Comparison of ENCODE assay signal across 8 cellular contexts in genomic region chr2:132670104-132670960, GRCh38. TPM values are rescaled to one million over a fixed set of nuclear protein-coding genes. Genes with fewer than 3 reads are reported as not detected.
DNase-seq lines count a peak whose midpoint lies in the region; ATAC-seq, FAIRE-seq and TF ChIP-seq lines count a peak whose summit lies in the region.

Gene LYPD1 (minus strand): TSS chr2:132670205. CDS start chr2:132669932, 273 bp downstream.

- H3K4me1 ChIP-seq in muscle layer of duodenum (ENCODE audit: control insufficient read depth in 1 of 2, insufficient read depth in 2 of 2, low read length in 2 of 2), result peaks cover 0 to 34% of the 10 kb centered on the region in 2 donors

- H3K27ac ChIP-seq in muscle layer of duodenum (ENCODE audit: low read length), result no peak within 1 kb of the TSS

- DNase-seq in Caki2 (ENCODE audit: low read depth), result peak; percentile 85
- DNase-seq in NCI-H345 (lab: John Stamatoyannopoulos, UW), result peak; percentile 75
- no peak for DNase-seq in RPMI8226
- DNase-seq in NCI-H146 (lab: John Stamatoyannopoulos, UW), result no peak
- no peak for DNase-seq in D721Med (ENCODE audit: insufficient read length, low spot score)

- in situ Hi-C loops in Caki2 (cut with HindIII; ENCODE audit: low pct_unique_long_range_greater_than_20kb, low sequenced_read_pairs), result no loop called here

- TF ChIP-seq CTCF in D721Med (IDR thresholded peaks at IDR 0.05; ENCODE audit: insufficient read depth, missing control alignments), result no peak

- H3K27me3 ChIP-seq in muscle layer of duodenum (ENCODE audit: low read depth, low read length), result peaks cover 13% of the 10 kb centered on the region

- no peaks in the 10 kb centered on the region for H3K36me3 ChIP-seq in muscle layer of duodenum (ENCODE audit: control insufficient read depth in 1 of 2, insufficient read depth in 2 of 2, low read length in 2 of 2)

- FAIRE-seq in D721Med (lab: Jason Lieb, UNC), result no peak

- no peaks in the 10 kb centered on the region for H3K9me3 ChIP-seq in muscle layer of duodenum (ENCODE audit: control insufficient read depth in 1 of 2, low read length in 2 of 2)

- H3K4me3 ChIP-seq in muscle layer of duodenum (ENCODE audit: low read depth in 1 of 2, low read length in 2 of 2), result peak within 1 kb of the TSS; percentile 28 to 73

- ATAC-seq in esophagus mucosa, result peak; percentile 47
- no peak for ATAC-seq in GM18519 (IDR thresholded peaks at IDR 0.05; ENCODE audit: low FRiP score, unreplicated experiment)

RNA-seq across cellular contexts. Expression of gene LYPD1, which starts in this region (rescaled TPM):
- total RNA-seq in Caki2 (2014; rRNA removed; shearing (Covaris generic); ENCODE audit: low replicate concordance), result 280 and 308 TPM in 2 replicates
- total RNA-seq in esophagus mucosa, result 1.6 TPM

Comparison
In these comparisons a context has a peak if more than half of its experiments do, and no peak if none do; other contexts are left out.
1. RNA of gene LYPD1 (total RNA-seq): 280 to 308 TPM in Caki2; 1.6 TPM in esophagus mucosa (single experiment); every median in the first group is over 100 times any median in the second.
2. DNase-seq: peak in Caki2 (single experiment) and NCI-H345 (single experiment); none in RPMI8226 (single experiment), NCI-H146 (single experiment) and D721Med (single experiment).